ENCODE assay signal across 12 cellular contexts in the genomic region with DNA sequence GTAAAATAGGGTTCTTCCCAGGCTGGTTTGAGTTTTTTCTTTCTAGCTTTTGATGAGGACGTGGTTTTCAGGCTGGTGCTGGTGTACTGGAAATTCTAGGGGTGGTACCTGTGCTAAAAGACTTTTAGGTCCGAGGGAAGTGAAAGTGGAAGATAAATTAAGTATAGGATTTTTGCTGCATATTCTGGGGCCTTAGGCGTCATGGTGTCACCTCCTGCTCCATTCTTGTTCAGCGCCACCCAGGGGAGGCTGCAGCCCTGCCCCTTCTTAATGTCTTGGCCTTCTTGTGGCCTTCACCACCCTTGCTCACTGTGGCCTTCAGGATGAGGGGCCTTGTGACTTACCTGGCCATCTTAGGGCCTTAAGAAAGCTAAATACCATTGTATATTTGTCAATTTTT. TPM values are rescaled to one million over a fixed set of nuclear protein-coding genes. Genes with fewer than 3 reads are reported as not detected.
DNase-seq lines count a peak whose midpoint lies in the region; ATAC-seq and TF ChIP-seq lines count a peak whose summit lies in the region.
"Had no signal": no experiment of that assay in that cellular context is flagged by ENCODE, and none has a peak within 500 bp of the region (broad histone marks: within the 10 kb centered on the region; RNA-seq: fewer than 3 reads in every experiment).

No MANE protein-coding gene starts in this region.

- H3K27me3 ChIP-seq in AG04450 (ENCODE audit: control insufficient read depth, insufficient read depth, low read length) (no peaks in the 10 kb centered on the region), GM23338 (ENCODE audit: insufficient read depth) (no peaks in the 10 kb centered on the region), mesenchymal stem cell (ENCODE audit: control insufficient read depth in 1 of 2, insufficient read depth in 1 of 2, low read length in 2 of 2) (no peaks in the 10 kb centered on the region)
- H3K27me3 ChIP-seq: upper lobe of left lung had no signal

- H3K4me3 Mint-ChIP-seq in GM23338, result peak overlapping the region; percentile 52
- H3K4me3 Mint-ChIP-seq in activated CD8-positive, alpha-beta T cell treated with anti-CD3 and anti-CD28 coated beads, Interleukin-2, amount 10 ng/mL, durations not matched to agents 7 days and 5 days, result no peak overlapping the region

- H3K14ac ChIP-seq in mesenchymal stem cell (ENCODE audit: low read length in 2 of 2), result no peak overlapping the region

- CTCF ChIA-PET in AG04450 (lab: Charles Lee), result no interaction called here
- CTCF ChIA-PET in activated CD8-positive, alpha-beta T cell treated with anti-CD3 and anti-CD28 coated beads, Interleukin-2, amount 10 ng/mL, durations not matched to agents 7 days and 5 days (lab: Charles Lee), result interaction anchor here (0.6 kb wide), 1 partner anchor 121 kb away, joined by 3 read pairs; the partner anchor contains the start of gene ZNF551

- peaks cover 6% of the 10 kb centered on the region; the same call in 1 of the 2 replicates for H3K79me2 ChIP-seq in GM23338 (replicated peaks; ENCODE audit: insufficient read depth)

- no peak overlapping the region for H4K91ac ChIP-seq in mesenchymal stem cell (ENCODE audit: low read length)

- H3K9ac ChIP-seq in mesenchymal stem cell (ENCODE audit: low read length), result no peak overlapping the region

- DNase-seq in AG04450 (ENCODE audit: low read depth, low spot score) (no peak), GM23338 (ENCODE audit: low spot score) (peak; percentile 55), mesenchymal stem cell (no peak), NCI-H345 treated with DMSO at 0.1 percent for 48 hours (lab: John Stamatoyannopoulos, UW; ENCODE audit: unreplicated experiment) (no peak), AML-193 (lab: John Stamatoyannopoulos, UW) (no peak), mucosa of gallbladder (ENCODE audit: low spot score) (no peak)
- DNase-seq in activated CD8-positive, alpha-beta T cell treated with anti-CD3 and anti-CD28 coated beads, Interleukin-2, amount 10 ng/mL, durations not matched to agents 7 days and 5 days, result no peak
- DNase-seq: hypothalamus, KBM-7, T1000, upper lobe of left lung had no signal

- H2BK12ac ChIP-seq in mesenchymal stem cell (ENCODE audit: low read length in 2 of 2), result no peak overlapping the region

- no peaks in the 10 kb centered on the region for H3K36me3 ChIP-seq in GM23338 (ENCODE audit: insufficient read depth)
- H3K36me3 ChIP-seq in mesenchymal stem cell (ENCODE audit: control insufficient read depth in 1 of 2, insufficient read depth in 2 of 2, low read depth in 1 of 2, low read length in 2 of 2), result peaks cover 11 to 13% of the 10 kb centered on the region in 2 experiments

- H2BK5ac ChIP-seq in mesenchymal stem cell (ENCODE audit: low read depth, low read length, poor library complexity, severe bottlenecking), result no peak overlapping the region

- H3K4me2 ChIP-seq in GM23338, result peak overlapping the region; percentile 6
- no peak overlapping the region for H3K4me2 ChIP-seq in mesenchymal stem cell (ENCODE audit: low read length, poor library complexity, severe bottlenecking)

- H3K9me3 ChIP-seq in AG04450 (ENCODE audit: control insufficient read depth, insufficient read depth, low read length), result no peaks in the 10 kb centered on the region
- no peaks in the 10 kb centered on the region for H3K9me3 ChIP-seq in mesenchymal stem cell (ENCODE audit: control insufficient read depth, low read length)
- H3K9me3 ChIP-seq: upper lobe of left lung had no signal

- H4K8ac ChIP-seq in mesenchymal stem cell (ENCODE audit: low read length), result peak overlapping the region; percentile 96

- H3K4me1 Mint-ChIP-seq in GM23338, result peaks cover 52% of the 10 kb centered on the region
- H3K4me1 Mint-ChIP-seq in activated CD8-positive, alpha-beta T cell treated with anti-CD3 and anti-CD28 coated beads, Interleukin-2, amount 10 ng/mL, durations not matched to agents 7 days and 5 days (ENCODE audit: low read depth), result peaks cover 37% of the 10 kb centered on the region

- peaks cover 22% of the 10 kb centered on the region for H3K79me1 ChIP-seq in mesenchymal stem cell (replicated peaks; ENCODE audit: low read length, poor library complexity, severe bottlenecking)

- no peak overlapping the region for H3K4ac ChIP-seq in mesenchymal stem cell (ENCODE audit: low read depth in 1 of 2, low read length in 2 of 2)

- H2AK5ac ChIP-seq in mesenchymal stem cell (ENCODE audit: low read length, severe bottlenecking), result peak overlapping the region; percentile 87

- no peaks in the 10 kb centered on the region for H4K20me1 ChIP-seq in GM23338 (replicated peaks; ENCODE audit: insufficient read depth)

- no peak overlapping the region for H3K23ac ChIP-seq in mesenchymal stem cell (ENCODE audit: low read length in 2 of 2)

- H2BK15ac ChIP-seq in mesenchymal stem cell (ENCODE audit: low read depth, poor library complexity, severe bottlenecking), result no peak overlapping the region

- peak overlapping the region; percentile 79 for H3K27ac Mint-ChIP-seq in GM23338
- peak overlapping the region; percentile 21 for H3K27ac Mint-ChIP-seq in activated CD8-positive, alpha-beta T cell treated with anti-CD3 and anti-CD28 coated beads, Interleukin-2, amount 10 ng/mL, durations not matched to agents 7 days and 5 days

- H3K4me3 ChIP-seq in AG04450 (ENCODE audit: low read depth, low read length) (no peak overlapping the region), GM23338 (peak overlapping the region; percentile 27; the same call in 1 of the 2 replicates), mesenchymal stem cell (ENCODE audit: insufficient read depth in 1 of 2, low read depth in 1 of 2, low read length in 2 of 2) (no peak overlapping the region)
- H3K4me3 ChIP-seq: upper lobe of left lung had no signal

- H3K27ac ChIP-seq in AG04450 (ENCODE audit: low read depth, low read length) (peak overlapping the region; percentile 39), GM23338 (ENCODE audit: low read depth) (peak overlapping the region; percentile 100), mesenchymal stem cell (ENCODE audit: low read length, poor library complexity, severe bottlenecking) (peak overlapping the region; percentile 3)

- H2AFZ ChIP-seq in GM23338, result no peak overlapping the region
- no peak overlapping the region for H2AFZ ChIP-seq in mesenchymal stem cell (ENCODE audit: low read depth, low read length)

- peaks cover 16% of the 10 kb centered on the region for H3K36me3 Mint-ChIP-seq in GM23338 (ENCODE audit: low read depth)
- peaks cover 49% of the 10 kb centered on the region for H3K36me3 Mint-ChIP-seq in activated CD8-positive, alpha-beta T cell treated with anti-CD3 and anti-CD28 coated beads, Interleukin-2, amount 10 ng/mL, durations not matched to agents 7 days and 5 days (ENCODE audit: low read depth)

- ATAC-seq in GM23338, result peak; percentile 9; the same call in 1 of the 3 replicates
- no peak for ATAC-seq in activated CD8-positive, alpha-beta T cell treated with anti-CD3 and anti-CD28 coated beads, Interleukin-2, amount 10 ng/mL, durations not matched to agents 7 days and 5 days
- ATAC-seq in GM21381 (IDR thresholded peaks at IDR 0.05; ENCODE audit: unreplicated experiment), result no peak

- H3K9me2 ChIP-seq in GM23338 (ENCODE audit: insufficient read depth), result no peaks in the 10 kb centered on the region

- H3K18ac ChIP-seq in mesenchymal stem cell (ENCODE audit: low read depth in 1 of 2, low read length in 2 of 2), result no peak overlapping the region

- H3F3A ChIP-seq in GM23338 (replicated peaks; ENCODE audit: low read depth), result peaks cover 4% of the 10 kb centered on the region; the same call in 1 of the 2 replicates

- peaks cover 36% of the 10 kb centered on the region for H3K4me1 ChIP-seq in GM23338 (ENCODE audit: insufficient read depth)
- peaks cover 9% of the 10 kb centered on the region for H3K4me1 ChIP-seq in mesenchymal stem cell (ENCODE audit: control insufficient read depth, insufficient read depth, low read depth, low read length)

- POLR2A ChIA-PET in AG04450 (lab: Yijun Ruan, JAX), result interaction anchor here (1.1 kb wide), 1 partner anchor 75 kb away, joined by 8 read pairs; the partner anchor contains the start of gene ZNF671
- POLR2A ChIA-PET in activated CD8-positive, alpha-beta T cell treated with anti-CD3 and anti-CD28 coated beads, Interleukin-2, amount 10 ng/mL, durations not matched to agents 7 days and 5 days (lab: Charles Lee), result no interaction called here

- H3K27me3 Mint-ChIP-seq in GM23338 (ENCODE audit: insufficient read depth, low read depth, poor library complexity), result peaks cover 10% of the 10 kb centered on the region
- no peaks in the 10 kb centered on the region for H3K27me3 Mint-ChIP-seq in activated CD8-positive, alpha-beta T cell treated with anti-CD3 and anti-CD28 coated beads, Interleukin-2, amount 10 ng/mL, durations not matched to agents 7 days and 5 days (ENCODE audit: low read depth)

- no peaks in the 10 kb centered on the region for H3K9me3 Mint-ChIP-seq in GM23338
- no peaks in the 10 kb centered on the region for H3K9me3 Mint-ChIP-seq in activated CD8-positive, alpha-beta T cell treated with anti-CD3 and anti-CD28 coated beads, Interleukin-2, amount 10 ng/mL, durations not matched to agents 7 days and 5 days (ENCODE audit: insufficient read depth)

- TF ChIP-seq CTCF in AG04450 (IDR thresholded peaks at IDR 0.05; ENCODE audit: low read depth, low read length), result no peak
- peak in 1 of 2 experiments; percentile 49; a peak in 3 of 4 replicates for TF ChIP-seq CTCF in GM23338 (conservative IDR thresholded peaks at IDR 0.05; ENCODE audit: low read depth in 2 of 2)

- no peak overlapping the region for H2BK120ac ChIP-seq in mesenchymal stem cell (ENCODE audit: low read depth, low read length)

- 86% methylated on average over 4 of the region's 4 CpGs for WGBS in mesenchymal stem cell

RNA-seq across cellular contexts. Expression of gene ZNF552, which starts 12.4 kb away (rescaled TPM):
- polyA plus RNA-seq in AG04450 (2011; rRNA removed), result 2.8 and 2.9 TPM in 2 replicates
- polyA minus RNA-seq in AG04450 (2011; rRNA and poly(A)+ RNA removed), result 3.7 and 8.7 TPM in 2 replicates
- 15.7 and 18.9 TPM in 2 replicates for total RNA-seq in GM23338 (2014; rRNA removed; shearing (Covaris generic))
- polyA plus RNA-seq in GM23338 (2016; fragmentation: Nextera tagmentation; extraction: Ambion mirVana), result 7.7 and 11.7 TPM in 2 replicates
- 1 to 10 TPM; 7.1 to 9.7 TPM for total RNA-seq in activated CD8-positive, alpha-beta T cell treated with anti-CD3 and anti-CD28 coated beads, Interleukin-2, amount 10 ng/mL, durations not matched to agents 7 days and 5 days
- polyA plus RNA-seq in mesenchymal stem cell (2013, experiment 1 of 2), result 2.3 TPM
- polyA plus RNA-seq in mesenchymal stem cell (2013, experiment 2 of 2), result 2.3 TPM
- 47.0 TPM for total RNA-seq in mucosa of gallbladder

RNA-seq across cellular contexts. Expression of gene ZNF587B, which starts 27.8 kb away (rescaled TPM):
- polyA plus RNA-seq in AG04450 (2011; rRNA removed) (5.7 TPM in 2 replicates), GM23338 (2016; fragmentation: Nextera tagmentation; extraction: Ambion mirVana) (13.7 and 16.6 TPM in 2 replicates)
- 16.0 and 22.5 TPM in 2 replicates for polyA minus RNA-seq in AG04450 (2011; rRNA and poly(A)+ RNA removed)
- total RNA-seq in GM23338 (2014; rRNA removed; shearing (Covaris generic)), result 62.0 and 69.9 TPM in 2 replicates
- 10 to 100 TPM; 18.7 to 22.2 TPM for total RNA-seq in activated CD8-positive, alpha-beta T cell treated with anti-CD3 and anti-CD28 coated beads, Interleukin-2, amount 10 ng/mL, durations not matched to agents 7 days and 5 days
- polyA plus RNA-seq in mesenchymal stem cell (2013, experiment 1 of 2), result 3.9 TPM
- 4.3 TPM for polyA plus RNA-seq in mesenchymal stem cell (2013, experiment 2 of 2)
- total RNA-seq in mucosa of gallbladder, result 15.9 TPM

RNA-seq across cellular contexts. Expression of gene ZNF586, which starts 32.8 kb away (rescaled TPM):
- 7.5 and 9.8 TPM in 2 replicates for polyA plus RNA-seq in AG04450 (2011; rRNA removed)
- polyA minus RNA-seq in AG04450 (2011; rRNA and poly(A)+ RNA removed), result 7.4 and 14.8 TPM in 2 replicates
- 12.5 and 16.9 TPM in 2 replicates for total RNA-seq in GM23338 (2014; rRNA removed; shearing (Covaris generic))
- 5.2 and 7.2 TPM in 2 replicates for polyA plus RNA-seq in GM23338 (2016; fragmentation: Nextera tagmentation; extraction: Ambion mirVana)
- total RNA-seq in activated CD8-positive, alpha-beta T cell treated with anti-CD3 and anti-CD28 coated beads, Interleukin-2, amount 10 ng/mL, durations not matched to agents 7 days and 5 days, result 10 to 100 TPM; 21.3 to 25.3 TPM
- polyA plus RNA-seq in mesenchymal stem cell (2013, experiment 1 of 2), result 3.4 TPM
- polyA plus RNA-seq in mesenchymal stem cell (2013, experiment 2 of 2), result 3.8 TPM
- 20.2 TPM for total RNA-seq in mucosa of gallbladder

RNA-seq across cellular contexts. Expression of gene ZNF587, which starts 47.4 kb away (rescaled TPM):
- polyA plus RNA-seq in AG04450 (2011; rRNA removed), result 15.7 and 18.3 TPM in 2 replicates
- 33.6 and 42.5 TPM in 2 replicates for polyA minus RNA-seq in AG04450 (2011; rRNA and poly(A)+ RNA removed)
- 31.8 and 38.7 TPM in 2 replicates for total RNA-seq in GM23338 (2014; rRNA removed; shearing (Covaris generic))
- 12.8 and 13.6 TPM in 2 replicates for polyA plus RNA-seq in GM23338 (2016; fragmentation: Nextera tagmentation; extraction: Ambion mirVana)
- total RNA-seq in activated CD8-positive, alpha-beta T cell treated with anti-CD3 and anti-CD28 coated beads, Interleukin-2, amount 10 ng/mL, durations not matched to agents 7 days and 5 days, result 10 to 100 TPM; 32.0 to 34.6 TPM
- 9.8 TPM for polyA plus RNA-seq in mesenchymal stem cell (2013, experiment 1 of 2)
- polyA plus RNA-seq in mesenchymal stem cell (2013, experiment 2 of 2), result 10.2 TPM
- 60.0 TPM for total RNA-seq in mucosa of gallbladder

RNA-seq across cellular contexts. Expression of gene ZNF776, which starts 55.7 kb away (rescaled TPM):
- polyA plus RNA-seq in AG04450 (2011; rRNA removed) (9.7 and 10.5 TPM in 2 replicates), GM23338 (2016; fragmentation: Nextera tagmentation; extraction: Ambion mirVana) (4.7 and 5.9 TPM in 2 replicates)
- 9.3 and 17.3 TPM in 2 replicates for polyA minus RNA-seq in AG04450 (2011; rRNA and poly(A)+ RNA removed)
- 19.4 and 22.6 TPM in 2 replicates for total RNA-seq in GM23338 (2014; rRNA removed; shearing (Covaris generic))
- 10 to 100 TPM; 15.7 to 16.6 TPM for total RNA-seq in activated CD8-positive, alpha-beta T cell treated with anti-CD3 and anti-CD28 coated beads, Interleukin-2, amount 10 ng/mL, durations not matched to agents 7 days and 5 days
- 5.2 TPM for polyA plus RNA-seq in mesenchymal stem cell (2013, experiment 1 of 2)
- 5.7 TPM for polyA plus RNA-seq in mesenchymal stem cell (2013, experiment 2 of 2)
- total RNA-seq in mucosa of gallbladder, result 21.6 TPM

Comparison
In these comparisons a context has a peak if more than half of its experiments do, and no peak if none do; other contexts are left out.
1. H3K27ac ChIP-seq: peak in every context shown above with its lines; median percentile 100 in GM23338; 39 in AG04450; 3 in mesenchymal stem cell.